In genomic region chr5:133285583-133286021, GRCh38 we compare ENCODE assay signal across 12 cellular contexts.
A peak's percentile ranks its signal among the peaks of the same experiment; 100 is the strongest.
DNase-seq lines count a peak whose midpoint lies in the region; ATAC-seq and TF ChIP-seq lines count a peak whose summit lies in the region.
"Had no signal": no experiment of that assay in that cellular context is flagged by ENCODE, and none has a peak within 500 bp of the region (broad histone marks: within the 10 kb centered on the region; RNA-seq: fewer than 3 reads in every experiment).

No MANE protein-coding gene starts in this region.

- H3K27me3 ChIP-seq in HCT116 (ENCODE audit: insufficient read depth, low read length) (no peaks in the 10 kb centered on the region), gastrocnemius medialis (no peaks in the 10 kb centered on the region)

- H3K4me3 ChIP-seq in HCT116 (replicated peaks in 1 of 2; ENCODE audit: low read depth in 1 of 2, low read length in 2 of 2) = no peak overlapping the region
- no peak overlapping the region for H3K4me3 ChIP-seq in fibroblast of pulmonary artery (replicated peaks; ENCODE audit: low read depth, low read length)
- no peak overlapping the region for H3K4me3 ChIP-seq in gastrocnemius medialis

- CTCF ChIA-PET in HCT116 (lab: Charles Lee) = no interaction called here

- RAD21 ChIA-PET in HCT116 (lab: Charles Lee; ENCODE audit: low non-redundant PET in 1 of 2, low total read pairs in 2 of 2, uncharacterized antibody in 2 of 2, unreplicated experiment in 2 of 2) = no interaction called here

- no peak for TF ChIP-seq RAD21 in HCT116 (IDR thresholded peaks at IDR 0.05; ENCODE audit: low read depth)

- H3K9me2 ChIP-seq in HCT116 (ENCODE audit: insufficient read depth) = no peaks in the 10 kb centered on the region

- no peak overlapping the region; the same call in 1 of the 2 replicates for H3K9ac ChIP-seq in HCT116 (ENCODE audit: low read length)

- TF ChIP-seq POLR2A in HCT116 (IDR thresholded peaks at IDR 0.05; ENCODE audit: borderline replicate concordance, extremely low read depth, insufficient read depth, insufficient read length) (no peak), gastrocnemius medialis (IDR thresholded peaks at IDR 0.05) (peak; percentile 34 to 52)

- BruUV-seq in HCT116 (replicated peaks; lab: Mats Ljungman, UMichigan) = no TSS peak

- DNase-seq in HCT116 (ENCODE audit: low read depth, low spot score) (no peak), fibroblast of pulmonary artery (ENCODE audit: low read depth) (peak; percentile 18), gastrocnemius medialis (peak; percentile 91 to 98), NCI-H1092 treated with DMSO at 0.1 percent for 48 hours (lab: John Stamatoyannopoulos, UW) (no peak), omental fat pad (ENCODE audit: low spot score) (no peak)
- no peak for DNase-seq in activated CD8-positive, alpha-beta memory T cell treated with anti-CD3 and anti-CD28 coated beads, Interleukin-2, amount 50 U/mL, for 48 hours
- DNase-seq: activated CD8-positive, alpha-beta T cell treated with anti-CD3 and anti-CD28 coated beads, Interleukin-2, amount 10 ng/mL, durations not matched to agents 7 days and 5 days; cerebellar nuclear complex; GOT3; retina; stimulated activated naive CD4-positive, alpha-beta T cell had no signal

- no peak overlapping the region for H2AFZ ChIP-seq in HCT116 (ENCODE audit: low read depth, low read length, poor library complexity, severe bottlenecking)

- peak overlapping the region; percentile 39 for H3K4me2 ChIP-seq in HCT116 (ENCODE audit: low read length)

- intact Hi-C loops in HCT116 (cut with micrococcal nuclease) = no loop called here
- intact Hi-C loops in gastrocnemius medialis (cut with DNase I; ENCODE audit: low total_unique reads) = loop anchor here (2.0 to 5.0 kb wide), 3 partner anchors 38 to 167 kb away; no protein-coding TSS in a partner anchor

- in situ Hi-C loops in gastrocnemius medialis (cut with MboI; ENCODE audit: low sequenced_read_pairs in 4 of 4) = loop anchor here (5.0 to 10.0 kb wide), 3 partner anchors 168 to 173 kb away; no protein-coding TSS in a partner anchor

- POLR2A ChIA-PET in HCT116 (lab: Charles Lee) = no interaction called here

- no peaks in the 10 kb centered on the region for H3K9me3 ChIP-seq in HCT116 (ENCODE audit: control insufficient read depth in 1 of 2, insufficient read depth in 1 of 2, low read depth in 1 of 2, low read length in 2 of 2)
- no peaks in the 10 kb centered on the region for H3K9me3 ChIP-seq in gastrocnemius medialis

- no peaks in the 10 kb centered on the region for H3K36me3 ChIP-seq in HCT116 (ENCODE audit: control insufficient read depth in 1 of 2, insufficient read depth in 2 of 2, low read length in 2 of 2)
- H3K36me3 ChIP-seq in gastrocnemius medialis = no peaks in the 10 kb centered on the region

- ATAC-seq in HCT116 = peak; percentile 57
- ATAC-seq in gastrocnemius medialis = peak; percentile 90 to 92
- no peak for ATAC-seq in omental fat pad (ENCODE audit: low FRiP score)
- ATAC-seq: activated CD8-positive, alpha-beta T cell treated with anti-CD3 and anti-CD28 coated beads, Interleukin-2, amount 10 ng/mL, durations not matched to agents 7 days and 5 days had no signal

- H3K27ac ChIP-seq in HCT116 (ENCODE audit: low read depth, low read length) = no peak overlapping the region
- H3K27ac ChIP-seq in gastrocnemius medialis = peak overlapping the region; percentile 88 to 94 (median 92)

- H3K4me1 ChIP-seq in HCT116 (ENCODE audit: control insufficient read depth in 1 of 2, insufficient read depth in 2 of 2, low read length in 2 of 2) = peaks cover 11 to 25% of the 10 kb centered on the region in 2 experiments
- H3K4me1 ChIP-seq in gastrocnemius medialis = peaks cover 7 to 15% of the 10 kb centered on the region in 2 donors

- no peaks in the 10 kb centered on the region for H4K20me1 ChIP-seq in HCT116 (ENCODE audit: insufficient read depth)

- H3K79me2 ChIP-seq in HCT116 (ENCODE audit: insufficient read depth, low read length) = no peaks in the 10 kb centered on the region

- TF ChIP-seq CTCF in HCT116 (IDR thresholded peaks at IDR 0.05 in 2 of 3, conservative IDR thresholded peaks at IDR 0.05 in 1 of 3; ENCODE audit: borderline replicate concordance in 1 of 3, insufficient read depth in 1 of 3, low read depth in 2 of 3, low read length in 2 of 3) = no peak
- no peak for TF ChIP-seq CTCF in fibroblast of pulmonary artery (IDR thresholded peaks at IDR 0.05; ENCODE audit: low read length, missing control alignments)
- no peak for TF ChIP-seq CTCF in gastrocnemius medialis (IDR thresholded peaks at IDR 0.05 in 4 of 5, conservative IDR thresholded peaks at IDR 0.05 in 1 of 5)
- no peak for TF ChIP-seq CTCF in omental fat pad (IDR thresholded peaks at IDR 0.05)

TF ChIP-seq in HCT116, 20 proteins besides CTCF, POLR2A, EP300 and RAD21 (continues in another document):
- TF ChIP-seq REST (IDR thresholded peaks at IDR 0.05; ENCODE audit: low read depth) (no peak), EZH2 (IDR thresholded peaks at IDR 0.05) (no peak), ATF3 (IDR thresholded peaks at IDR 0.05) (no peak), SP1 (IDR thresholded peaks at IDR 0.05; ENCODE audit: low read depth) (0 out of 2 replicates have a peak, but pooled peaks have one; percentile 9), TCF7L2 (IDR thresholded peaks at IDR 0.05; ENCODE audit: borderline replicate concordance, extremely low read depth, insufficient read depth, insufficient read length) (no peak), SIN3A (IDR thresholded peaks at IDR 0.05; ENCODE audit: low read depth) (no peak)

TF ChIP-seq in PFSK-1, 5 proteins besides CTCF, POLR2A, EP300 and RAD21:
- no peak for TF ChIP-seq POLR2AphosphoS5 (IDR thresholded peaks at IDR 0.05; ENCODE audit: low read depth, low read length)
- peak; percentile 34 for TF ChIP-seq FOXP2 (optimal IDR thresholded peaks at IDR 0.05; ENCODE audit: borderline replicate concordance, extremely low read depth, extremely low read length, insufficient read depth)

Comparison
In these comparisons a context has a peak if more than half of its experiments do, and no peak if none do; other contexts are left out.
1. DNase-seq: peak in fibroblast of pulmonary artery (single experiment) and gastrocnemius medialis (2 of 2); none in HCT116 (single experiment), activated CD8-positive, alpha-beta memory T cell treated with anti-CD3 and anti-CD28 coated beads, Interleukin-2, amount 50 U/mL, for 48 hours (single experiment), NCI-H1092 treated with DMSO at 0.1 percent for 48 hours (single experiment) and omental fat pad (single experiment).